ENCODE assay signal across 25 cellular contexts in genomic region chrX:143081231-143081630, GRCh38. TPM values are rescaled to one million over a fixed set of nuclear protein-coding genes. Genes with fewer than 3 reads are reported as not detected.
"Had no signal": no experiment of that assay in that cellular context is flagged by ENCODE, and none has a peak within 500 bp of the region (broad histone marks: within the 10 kb centered on the region; RNA-seq: fewer than 3 reads in every experiment).

No MANE protein-coding gene starts in this region.

- H3K9me3 Mint-ChIP-seq: activated naive CD8-positive, alpha-beta T cell treated with anti-CD3 and anti-CD28 coated beads, Interleukin-2, amount 50 U/mL, for 24 hours had no signal

- H3K27me3 Mint-ChIP-seq: activated naive CD8-positive, alpha-beta T cell treated with anti-CD3 and anti-CD28 coated beads, Interleukin-2, amount 50 U/mL, for 24 hours; effector memory CD8-positive, alpha-beta T cell; stimulated activated naive B cell treated with anti-CD40 and anti-IgM and Interleukin-4, amounts not matched to agents 10 μg/mL and 1 μg/mL and 100 μg/mL, for 72 hours had no signal

- H3K4me3 Mint-ChIP-seq: activated naive CD8-positive, alpha-beta T cell treated with anti-CD3 and anti-CD28 coated beads, Interleukin-2, amount 50 U/mL, for 24 hours; activated T-helper 1 cell treated with anti-CD3 and anti-CD28 coated beads, Interleukin-12 subunit alpha, Interleukin-12 subunit beta, Interleukin-2, Interleukin-4 antibody, amounts not matched to agents 30 ng/mL and 10 ng/mL and 1 ng/mL, durations not matched to agents 14 hours and 24 hours and 36 hours; effector memory CD8-positive, alpha-beta T cell; natural killer cell; stimulated activated naive B cell treated with anti-CD40 and anti-IgM and Interleukin-4, amounts not matched to agents 10 μg/mL and 1 μg/mL and 100 μg/mL, for 72 hours had no signal

- H3K4me1 ChIP-seq: ascending aorta, right atrium auricular region, transverse colon had no signal

- H3K4me1 Mint-ChIP-seq: activated naive CD8-positive, alpha-beta T cell treated with anti-CD3 and anti-CD28 coated beads, Interleukin-2, amount 50 U/mL, for 24 hours; natural killer cell; stimulated activated naive B cell treated with anti-CD40 and anti-IgM and Interleukin-4, amounts not matched to agents 10 μg/mL and 1 μg/mL and 100 μg/mL, for 72 hours had no signal

- H3K4me3 ChIP-seq: ascending aorta, right atrium auricular region, skin epidermis, transverse colon had no signal

- H3K36me3 ChIP-seq: ascending aorta, neutrophil, right atrium auricular region, transverse colon had no signal

- H3K27ac Mint-ChIP-seq: activated naive CD8-positive, alpha-beta T cell treated with anti-CD3 and anti-CD28 coated beads, Interleukin-2, amount 50 U/mL, for 24 hours; activated T-helper 1 cell treated with anti-CD3 and anti-CD28 coated beads, Interleukin-12 subunit alpha, Interleukin-12 subunit beta, Interleukin-2, Interleukin-4 antibody, amounts not matched to agents 30 ng/mL and 10 ng/mL and 1 ng/mL, durations not matched to agents 14 hours and 24 hours and 36 hours; effector memory CD8-positive, alpha-beta T cell; natural killer cell; stimulated activated naive B cell treated with anti-CD40 and anti-IgM and Interleukin-4, amounts not matched to agents 10 μg/mL and 1 μg/mL and 100 μg/mL, for 72 hours had no signal

- H3K9me3 ChIP-seq: ascending aorta, neutrophil, right atrium auricular region, transverse colon had no signal

- FAIRE-seq: bronchial epithelial cell had no signal

- DNase-seq: activated CD4-positive, alpha-beta T cell treated with anti-CD3 and anti-CD28 coated beads, Interleukin-2, amount 50 U/mL, for 1 hour; activated naive CD8-positive, alpha-beta T cell treated with anti-CD3 and anti-CD28 coated beads, Interleukin-2, amount 50 U/mL, for 24 hours; dermis blood vessel endothelial cell; effector memory CD8-positive, alpha-beta T cell; foreskin melanocyte; kidney glomerular epithelial cell; mesenchymal stem cell; natural killer cell; stimulated activated CD4-positive, alpha-beta T cell treated with anti-CD3 and anti-CD28 coated beads, Interleukin-15, amount 100 ng/mL, for 24 hours; stimulated activated CD4-positive, alpha-beta T cell treated with anti-CD3 and anti-CD28 coated beads, Interleukin-4, amount 100 ng/mL, for 1 hour; stimulated activated naive B cell treated with anti-CD40 and anti-IgM and Interleukin-4, amounts not matched to agents 10 μg/mL and 1 μg/mL and 100 μg/mL, for 72 hours; T-helper 9 cell; transverse colon had no signal

- H3K36me3 Mint-ChIP-seq: natural killer cell; stimulated activated naive B cell treated with anti-CD40 and anti-IgM and Interleukin-4, amounts not matched to agents 10 μg/mL and 1 μg/mL and 100 μg/mL, for 72 hours had no signal

- H3K27me3 ChIP-seq: ascending aorta, neutrophil, right atrium auricular region, transverse colon had no signal

- H3K27ac ChIP-seq: ascending aorta, neutrophil, right atrium auricular region, skin epidermis, transverse colon had no signal

- ATAC-seq: activated naive CD8-positive, alpha-beta T cell treated with anti-CD3 and anti-CD28 coated beads, Interleukin-2, amount 50 U/mL, for 24 hours; effector memory CD8-positive, alpha-beta T cell; natural killer cell; stimulated activated naive B cell treated with anti-CD40 and anti-IgM and Interleukin-4, amounts not matched to agents 10 μg/mL and 1 μg/mL and 100 μg/mL, for 72 hours had no signal

RNA-seq across cellular contexts. Expression of gene SPANXN4, which starts 55.5 kb away (rescaled TPM):
- total RNA-seq: activated CD8-positive, alpha-beta memory T cell treated with anti-CD3 and anti-CD28 coated beads for 36 hours; activated T-helper 1 cell treated with anti-CD3 and anti-CD28 coated beads, Interleukin-12 subunit alpha, Interleukin-12 subunit beta, Interleukin-2, Interleukin-4 antibody, amounts not matched to agents 30 ng/mL and 10 ng/mL and 1 ng/mL, durations not matched to agents 14 hours and 24 hours and 36 hours; ascending aorta; bronchial epithelial cell; chondrocyte; dermis blood vessel endothelial cell; fibroblast of lung; liver; natural killer cell; posterior vena cava; right atrium auricular region; subcutaneous adipose tissue; transverse colon had no signal
- polyA plus RNA-seq: fibroblast of lung, liver had no signal
